In the genomic region with DNA sequence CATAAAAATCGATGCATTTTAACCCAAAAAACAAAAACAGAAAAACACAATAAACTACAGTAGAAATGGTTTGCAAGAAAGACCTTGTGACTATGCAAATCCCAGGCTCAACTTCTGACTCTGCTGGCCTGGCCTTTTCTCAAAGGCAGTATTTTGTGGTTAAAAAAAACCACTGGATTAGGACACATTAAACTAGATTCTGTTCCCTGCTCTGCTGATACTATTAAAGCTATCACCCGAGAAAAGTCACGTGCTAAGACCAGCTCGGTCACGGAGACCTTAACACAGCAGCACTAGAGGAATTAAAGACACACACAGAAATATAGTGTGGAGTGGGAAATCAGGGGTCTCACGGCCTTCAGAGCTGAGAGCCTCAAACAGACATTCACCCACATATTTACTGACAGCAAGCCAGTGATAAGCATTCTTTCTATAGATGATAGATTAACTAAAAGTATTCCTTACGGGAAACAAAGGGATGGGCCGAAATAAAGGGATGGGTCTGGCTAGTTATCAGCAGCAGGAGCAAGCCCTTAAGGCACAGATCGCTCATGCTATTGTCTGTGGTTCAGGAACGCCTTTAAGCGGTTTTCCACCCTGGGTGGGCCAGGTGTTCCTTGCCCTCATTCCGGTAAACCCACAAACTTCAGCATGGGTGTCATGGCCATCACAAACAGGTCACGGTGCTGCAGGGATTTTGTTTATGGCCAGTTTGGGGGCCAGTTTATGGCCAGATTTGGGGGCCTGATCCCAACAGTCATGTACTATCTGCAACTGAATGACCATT, we compare ENCODE assay signal across 15 cellular contexts. TPM values are rescaled to one million over a fixed set of nuclear protein-coding genes. Genes with fewer than 3 reads are reported as not detected.
DNase-seq lines count a peak whose midpoint lies in the region; ATAC-seq and TF ChIP-seq lines count a peak whose summit lies in the region.
"Had no signal": no experiment of that assay in that cellular context is flagged by ENCODE, and none has a peak within 500 bp of the region (broad histone marks: within the 10 kb centered on the region; RNA-seq: fewer than 3 reads in every experiment).

No MANE protein-coding gene starts in this region.

- H3K4me3 Mint-ChIP-seq in HFFc6 = peak overlapping the region; percentile 26; the same call in 1 of the 2 replicates
- no peak overlapping the region for H3K4me3 Mint-ChIP-seq in activated CD4-positive, alpha-beta T cell treated with anti-CD3 and anti-CD28 coated beads, Interleukin-2, amount 10 ng/mL, durations not matched to agents 24 days and 14 days
- H3K4me3 Mint-ChIP-seq: natural killer cell; stimulated activated effector memory CD8-positive, alpha-beta T cell treated with anti-CD3 and anti-CD28 coated beads, Interleukin-12 subunit alpha, Interleukin-12 subunit beta, amount 100 ng/mL, for 72 hours had no signal

- intact Hi-C loops in right cardiac atrium (cut with DNase I) = loop anchor here in 1 of 4 donors (10.0 kb wide), 1 partner anchor 491 kb away; no protein-coding TSS in a partner anchor
- intact Hi-C loops in activated CD4-positive, alpha-beta T cell treated with anti-CD3 and anti-CD28 coated beads, Interleukin-2, amount 10 ng/mL, durations not matched to agents 24 days and 14 days (cut with micrococcal nuclease) = no loop called here

- H3K36me3 Mint-ChIP-seq in HFFc6 (ENCODE audit: low read depth) = no peaks in the 10 kb centered on the region
- peaks cover 4% of the 10 kb centered on the region for H3K36me3 Mint-ChIP-seq in activated CD4-positive, alpha-beta T cell treated with anti-CD3 and anti-CD28 coated beads, Interleukin-2, amount 10 ng/mL, durations not matched to agents 24 days and 14 days (ENCODE audit: low read depth)

- peaks cover 16% of the 10 kb centered on the region for H3K4me1 Mint-ChIP-seq in HFFc6 (ENCODE audit: low read depth)
- peaks cover 2% of the 10 kb centered on the region for H3K4me1 Mint-ChIP-seq in activated CD4-positive, alpha-beta T cell treated with anti-CD3 and anti-CD28 coated beads, Interleukin-2, amount 10 ng/mL, durations not matched to agents 24 days and 14 days

- H3K4me1 ChIP-seq in SJSA1 (replicated peaks) = peaks cover 12% of the 10 kb centered on the region
- no peaks in the 10 kb centered on the region for H3K4me1 ChIP-seq in right cardiac atrium (ENCODE audit: control insufficient read depth, insufficient read depth, low read length)
- H3K4me1 ChIP-seq: ascending aorta had no signal

- H3K27ac Mint-ChIP-seq in HFFc6 = peak overlapping the region; percentile 11; the same call in 1 of the 2 replicates
- no peak overlapping the region for H3K27ac Mint-ChIP-seq in activated CD4-positive, alpha-beta T cell treated with anti-CD3 and anti-CD28 coated beads, Interleukin-2, amount 10 ng/mL, durations not matched to agents 24 days and 14 days
- H3K27ac Mint-ChIP-seq: natural killer cell; stimulated activated effector memory CD8-positive, alpha-beta T cell treated with anti-CD3 and anti-CD28 coated beads, Interleukin-12 subunit alpha, Interleukin-12 subunit beta, amount 100 ng/mL, for 72 hours had no signal

- ATAC-seq in right cardiac atrium = peak; percentile 49 to 64
- ATAC-seq: GM12878; natural killer cell; stimulated activated effector memory CD8-positive, alpha-beta T cell treated with anti-CD3 and anti-CD28 coated beads, Interleukin-12 subunit alpha, Interleukin-12 subunit beta, amount 100 ng/mL, for 72 hours had no signal

- 72% methylated on average over 13 of the region's 13 CpGs for WGBS in right cardiac atrium

- H3K4me3 ChIP-seq in SJSA1 (no peak overlapping the region), right cardiac atrium (ENCODE audit: low read length) (no peak overlapping the region)
- H3K4me3 ChIP-seq: ascending aorta, GM12878 had no signal

- H3K27ac ChIP-seq in SJSA1 (0 out of 2 replicates have a peak overlapping the region, but pooled peaks have one; percentile 4), right cardiac atrium (ENCODE audit: low read length) (no peak overlapping the region)
- H3K27ac ChIP-seq: ascending aorta had no signal

- H3K9me3 ChIP-seq in SJSA1 (replicated peaks) = no peaks in the 10 kb centered on the region
- H3K9me3 ChIP-seq in right cardiac atrium (ENCODE audit: control insufficient read depth, low read length) = no peaks in the 10 kb centered on the region
- H3K9me3 ChIP-seq: ascending aorta had no signal

- H3K9me3 Mint-ChIP-seq in HFFc6 = no peaks in the 10 kb centered on the region
- no peaks in the 10 kb centered on the region for H3K9me3 Mint-ChIP-seq in activated CD4-positive, alpha-beta T cell treated with anti-CD3 and anti-CD28 coated beads, Interleukin-2, amount 10 ng/mL, durations not matched to agents 24 days and 14 days
- H3K9me3 Mint-ChIP-seq: natural killer cell; stimulated activated effector memory CD8-positive, alpha-beta T cell treated with anti-CD3 and anti-CD28 coated beads, Interleukin-12 subunit alpha, Interleukin-12 subunit beta, amount 100 ng/mL, for 72 hours had no signal

- DNase-seq in HFFc6 = no peak
- DNase-seq in SJSA1 (ENCODE audit: low read depth in 1 of 2, low spot score in 2 of 2) = peak; percentile 20 to 52
- DNase-seq in right cardiac atrium = peak in 1 of 3 donors; percentile 19
- DNase-seq in stromal cell of bone marrow (ENCODE audit: low read depth) = peak; percentile 66
- no peak for DNase-seq in activated CD4-positive, alpha-beta T cell treated with anti-CD3 and anti-CD28 coated beads, Interleukin-2, amount 10 ng/mL, durations not matched to agents 24 days and 14 days
- no peak for DNase-seq in NCI-H146 (lab: John Stamatoyannopoulos, UW)
- no peak for DNase-seq in T-helper 1 cell
- DNase-seq: DMS 273 treated with DMSO at 0.1 percent for 48 hours; natural killer cell; NCI-H1417; NK-92 treated with Interleukin-12 subunit alpha and Interleukin-12 subunit beta, amount 100 ng/mL, for 24 hours; T-helper 9 cell had no signal

- TF ChIP-seq CTCF in HFFc6 (IDR thresholded peaks at IDR 0.05) = no peak

- H3K27me3 Mint-ChIP-seq in HFFc6 (ENCODE audit: insufficient read depth) = no peaks in the 10 kb centered on the region
- no peaks in the 10 kb centered on the region for H3K27me3 Mint-ChIP-seq in activated CD4-positive, alpha-beta T cell treated with anti-CD3 and anti-CD28 coated beads, Interleukin-2, amount 10 ng/mL, durations not matched to agents 24 days and 14 days

- H3K27me3 ChIP-seq in SJSA1 (replicated peaks) (no peaks in the 10 kb centered on the region), right cardiac atrium (ENCODE audit: control insufficient read depth, insufficient read depth) (no peaks in the 10 kb centered on the region)
- H3K27me3 ChIP-seq: ascending aorta had no signal

- H3K36me3 ChIP-seq in SJSA1 = no peaks in the 10 kb centered on the region; the same call in 1 of the 2 replicates

RNA-seq across cellular contexts. Expression of gene CBR4, which starts 16.1 kb away (rescaled TPM):
- total RNA-seq in HFFc6 (2021; fragmentation: NEBNext Ultra II Directional; extraction: Animal tissue kit (Norgen Biotek cat#: 25700)) = 10 to 100 TPM in 2 of 6 experiments, 1 to 10 TPM in 4; 8.3 to 10.4 (median 9.8) TPM
- total RNA-seq in SJSA1 (2014; rRNA removed; shearing (Covaris generic)) = 10.1 and 14.4 TPM in 2 replicates
- 10 to 100 TPM; 14.6 to 19.7 (median 18.3) TPM for total RNA-seq in right cardiac atrium
- 14.1 TPM for polyA plus RNA-seq in right cardiac atrium
- 20.6 and 22.8 TPM in 2 replicates for total RNA-seq in activated CD4-positive, alpha-beta T cell treated with anti-CD3 and anti-CD28 coated beads, Interleukin-2, amount 10 ng/mL, durations not matched to agents 24 days and 14 days

Comparison
In these comparisons a context has a peak if more than half of its experiments do, and no peak if none do; other contexts are left out.
1. DNase-seq: peak in SJSA1 (2 of 2) and stromal cell of bone marrow (single experiment); none in HFFc6 (single experiment), activated CD4-positive, alpha-beta T cell treated with anti-CD3 and anti-CD28 coated beads, Interleukin-2, amount 10 ng/mL, durations not matched to agents 24 days and 14 days (single experiment), NCI-H146 (single experiment) and T-helper 1 cell (0 of 5).